9 cellular contexts compared by ENCODE assay signal in the genomic region with DNA sequence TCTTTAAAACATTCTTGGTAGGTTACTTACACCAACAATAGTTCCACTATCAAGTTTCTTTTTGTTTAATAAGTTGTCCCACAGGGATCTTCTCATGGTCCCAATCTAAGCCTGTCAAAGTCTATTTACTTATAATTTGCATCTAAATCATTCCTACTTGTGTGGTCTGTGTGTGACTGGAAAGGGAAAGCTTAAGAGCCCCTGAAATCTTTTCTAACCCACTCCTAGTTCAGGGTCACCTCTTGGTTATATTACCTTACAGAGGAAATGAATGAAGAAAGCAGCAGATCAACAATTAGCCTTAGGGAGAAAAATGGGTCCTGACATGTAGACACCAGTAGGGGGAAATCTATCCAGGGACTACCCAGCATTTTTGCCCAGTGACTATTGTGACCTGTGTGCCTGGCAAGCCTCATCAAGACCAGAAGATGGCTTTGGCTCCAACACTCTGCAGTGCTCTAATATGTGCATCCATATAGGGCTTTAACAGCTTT.
DNase-seq lines count a peak whose midpoint lies in the region; TF ChIP-seq lines count a peak whose summit lies in the region.
"Had no signal": no experiment of that assay in that cellular context is flagged by ENCODE, and none has a peak within 500 bp of the region (broad histone marks: within the 10 kb centered on the region; RNA-seq: fewer than 3 reads in every experiment).

No MANE protein-coding gene starts in this region.

- no peaks in the 10 kb centered on the region for H3K4me1 ChIP-seq in NT2/D1 (ENCODE audit: insufficient read depth, insufficient read length)
- no peaks in the 10 kb centered on the region for H3K4me1 ChIP-seq in smooth muscle cell (ENCODE audit: low read depth)
- H3K4me1 ChIP-seq in tibial artery: no peaks in the 10 kb centered on the region
- H3K4me1 ChIP-seq: BLaER1 had no signal

- no peaks in the 10 kb centered on the region for H3K9me3 ChIP-seq in NT2/D1 (ENCODE audit: insufficient read depth, low read length)
- H3K9me3 ChIP-seq in smooth muscle cell (replicated peaks; ENCODE audit: low read depth): no peaks in the 10 kb centered on the region
- no peaks in the 10 kb centered on the region for H3K9me3 ChIP-seq in tibial artery
- H3K9me3 ChIP-seq: BLaER1 had no signal

- H3K9ac ChIP-seq in NT2/D1 (ENCODE audit: insufficient read length, low read depth) (no peak overlapping the region), smooth muscle cell (ENCODE audit: low read depth) (no peak overlapping the region)
- H3K9ac ChIP-seq: BLaER1 had no signal

- H3F3A ChIP-seq in smooth muscle cell (ENCODE audit: low read depth): no peaks in the 10 kb centered on the region

- H3K27ac ChIP-seq in smooth muscle cell (ENCODE audit: low read depth) (peak overlapping the region; percentile 32), tibial artery (no peak overlapping the region)
- H3K27ac ChIP-seq: BLaER1 had no signal

- TF ChIP-seq CTCF in smooth muscle cell (IDR thresholded peaks at IDR 0.05; ENCODE audit: borderline replicate concordance, insufficient read depth, poor library complexity, severe bottlenecking) (peak; percentile 24), GM13977 (IDR thresholded peaks at IDR 0.05; ENCODE audit: extremely low read depth, insufficient read depth, missing control alignments) (no peak), tibial artery (IDR thresholded peaks at IDR 0.05) (no peak)

- H3K27me3 ChIP-seq in NT2/D1 (ENCODE audit: insufficient read depth, insufficient read length) (no peaks in the 10 kb centered on the region), smooth muscle cell (ENCODE audit: low read depth) (no peaks in the 10 kb centered on the region), tibial artery (no peaks in the 10 kb centered on the region)
- H3K27me3 ChIP-seq: BLaER1 had no signal

- H4K20me1 ChIP-seq in smooth muscle cell (ENCODE audit: low read depth): no peaks in the 10 kb centered on the region
- H4K20me1 ChIP-seq: BLaER1 had no signal

- intact Hi-C loops in tibial artery (cut with DNase I; ENCODE audit: low total_unique reads): no loop called here

- H3K4me2 ChIP-seq in smooth muscle cell: no peak overlapping the region
- H3K4me2 ChIP-seq: BLaER1 had no signal

- H3K4me3 ChIP-seq in NT2/D1 (ENCODE audit: insufficient read length, low read depth): no peak overlapping the region
- H3K4me3 ChIP-seq in smooth muscle cell: no peak overlapping the region
- no peak overlapping the region for H3K4me3 ChIP-seq in tibial artery
- H3K4me3 ChIP-seq: BLaER1 had no signal

- H3K36me3 ChIP-seq in NT2/D1 (ENCODE audit: insufficient read depth, insufficient read length, low read length) (no peaks in the 10 kb centered on the region), smooth muscle cell (ENCODE audit: low read depth) (no peaks in the 10 kb centered on the region), tibial artery (no peaks in the 10 kb centered on the region)
- H3K36me3 ChIP-seq: BLaER1 had no signal

- H3K79me2 ChIP-seq in smooth muscle cell (ENCODE audit: low read depth): no peaks in the 10 kb centered on the region

- in situ Hi-C loops in GM13977 (cut with MboI; ENCODE audit: low pct_unique_long_range_greater_than_20kb, low sequenced_read_pairs, unreplicated experiment): no loop called here

- no peak overlapping the region for H2AFZ ChIP-seq in smooth muscle cell (ENCODE audit: low read depth)

- DNase-seq in NCI-H1092 (lab: John Stamatoyannopoulos, UW) (peak; percentile 15), NCI-H1092 treated with DMSO at 0.1 percent for 48 hours (lab: John Stamatoyannopoulos, UW) (no peak), NT2/D1 (ENCODE audit: low read depth, low spot score) (peak; percentile 64), fibroblast of gingiva (ENCODE audit: low read depth) (peak; percentile 36), smooth muscle cell (lab: John Stamatoyannopoulos, UW; ENCODE audit: unreplicated experiment) (no peak), GM13977 (ENCODE audit: low spot score) (no peak), T-helper 9 cell (no peak), tibial artery (no peak)

Comparison
In these comparisons a context has a peak if more than half of its experiments do, and no peak if none do; other contexts are left out.
1. DNase-seq: peak in NCI-H1092 (single experiment), NT2/D1 (single experiment) and fibroblast of gingiva (single experiment); none in NCI-H1092 treated with DMSO at 0.1 percent for 48 hours (single experiment), smooth muscle cell (single experiment), GM13977 (single experiment), T-helper 9 cell (single experiment) and tibial artery (0 of 2).